Comparison of ENCODE assay signal across 8 cellular contexts in genomic region chr17:50634123-50634914, GRCh38. TPM values are rescaled to one million over a fixed set of nuclear protein-coding genes. Genes with fewer than 3 reads are reported as not detected.
A peak's percentile ranks its signal among the peaks of the same experiment; 100 is the strongest.
DNase-seq lines count a peak whose midpoint lies in the region; ATAC-seq and TF ChIP-seq lines count a peak whose summit lies in the region.

Gene ABCC3 (plus strand): TSS chr17:50634881. CDS start chr17:50634937, 56 bp downstream.

- DNase-seq in BE2C (peak; percentile 34), MV-4-11 (lab: John Stamatoyannopoulos, UW) (peak; percentile 54), endodermal cell (no peak), GF-D8 (lab: John Stamatoyannopoulos, UW) (no peak), NCI-H187 treated with DMSO at 0.1 percent for 48 hours (lab: John Stamatoyannopoulos, UW) (no peak)

- H3K27me3 ChIP-seq in BE2C = peaks cover 14% of the 10 kb centered on the region
- peaks cover 72% of the 10 kb centered on the region for H3K27me3 ChIP-seq in endodermal cell (ENCODE audit: control insufficient read depth, insufficient read depth, low read length, poor library complexity, severe bottlenecking)
- no peaks in the 10 kb centered on the region for H3K27me3 ChIP-seq in mucosa of stomach (ENCODE audit: control insufficient read depth, insufficient read depth, low read length)

- H3K27me3 Mint-ChIP-seq in endodermal cell (ENCODE audit: insufficient read depth) = peaks cover 56% of the 10 kb centered on the region

- H3K4me3 Mint-ChIP-seq in endodermal cell = peak within 1 kb of the TSS; percentile 32

- no peaks in the 10 kb centered on the region for H3K4me1 Mint-ChIP-seq in endodermal cell

- H3K4me1 ChIP-seq in BE2C (peaks cover 21% of the 10 kb centered on the region), endodermal cell (ENCODE audit: control insufficient read depth, insufficient read depth, low read length) (no peaks in the 10 kb centered on the region), mucosa of stomach (ENCODE audit: control insufficient read depth, insufficient read depth, low read length) (peaks cover 77% of the 10 kb centered on the region)

- H3K9me3 ChIP-seq in BE2C (no peaks in the 10 kb centered on the region), endodermal cell (ENCODE audit: control insufficient read depth, low read length) (no peaks in the 10 kb centered on the region), mucosa of stomach (ENCODE audit: control insufficient read depth, low read length) (no peaks in the 10 kb centered on the region)

- 19 to 22% methylated on average over 23 to 50 of the region's 50 CpGs for WGBS in endodermal cell (ENCODE audit: insufficient coverage in 1 of 2, insufficient read length in 1 of 2), 2 experiments

- H3K36me3 ChIP-seq in BE2C (no peaks in the 10 kb centered on the region), endodermal cell (ENCODE audit: control insufficient read depth, insufficient read depth, low read length) (no peaks in the 10 kb centered on the region), mucosa of stomach (ENCODE audit: control insufficient read depth, insufficient read depth, low read length) (no peaks in the 10 kb centered on the region)

- H3K9me3 Mint-ChIP-seq in endodermal cell = no peaks in the 10 kb centered on the region

- H3K4me3 ChIP-seq in BE2C (ENCODE audit: low read depth, low read length) = peak within 1 kb of the TSS; percentile 46
- H3K4me3 ChIP-seq in endodermal cell (ENCODE audit: low read length) = no peak within 1 kb of the TSS
- peak within 1 kb of the TSS; percentile 31 for H3K4me3 ChIP-seq in mucosa of stomach (ENCODE audit: low read length)

- H3K27ac ChIP-seq in endodermal cell (ENCODE audit: low read depth, low read length) = no peak within 1 kb of the TSS

- no peaks in the 10 kb centered on the region for H3K36me3 Mint-ChIP-seq in endodermal cell (ENCODE audit: low read depth)

- no peak within 1 kb of the TSS for H3K27ac Mint-ChIP-seq in endodermal cell

- H3K9ac ChIP-seq in endodermal cell (ENCODE audit: extremely low read depth, low read length, poor library complexity, severe bottlenecking) (no peak within 1 kb of the TSS), mucosa of stomach (ENCODE audit: low read length) (peak within 1 kb of the TSS; percentile 81)

- TF ChIP-seq CTCF in BE2C (IDR thresholded peaks at IDR 0.05; ENCODE audit: low read depth, low read length) = no peak
- no peak for TF ChIP-seq CTCF in endodermal cell (conservative IDR thresholded peaks at IDR 0.05)

- ATAC-seq in HG02759 (IDR thresholded peaks at IDR 0.05; ENCODE audit: unreplicated experiment) = no peak
- ATAC-seq in GM21526 (IDR thresholded peaks at IDR 0.05; ENCODE audit: low FRiP score, unreplicated experiment) = no peak

RNA-seq across cellular contexts. Expression of gene ABCC3, which starts in this region (rescaled TPM):
- polyA plus RNA-seq in BE2C (2012; ENCODE audit: insufficient read depth, insufficient read length, low read depth) = 2.9 TPM
- total RNA-seq in endodermal cell = under 1 TPM; 0.22 to 0.91 TPM
- polyA plus RNA-seq in endodermal cell (2013, experiment 1 of 2) = not detected
- polyA plus RNA-seq in endodermal cell (2013, experiment 2 of 2) = not detected

Comparison
In these comparisons a context has a peak if more than half of its experiments do, and no peak if none do; other contexts are left out.
1. DNase-seq: peak in BE2C (single experiment) and MV-4-11 (single experiment); none in endodermal cell (single experiment), GF-D8 (single experiment) and NCI-H187 treated with DMSO at 0.1 percent for 48 hours (single experiment).